6 cellular contexts compared by ENCODE assay signal in the genomic region with DNA sequence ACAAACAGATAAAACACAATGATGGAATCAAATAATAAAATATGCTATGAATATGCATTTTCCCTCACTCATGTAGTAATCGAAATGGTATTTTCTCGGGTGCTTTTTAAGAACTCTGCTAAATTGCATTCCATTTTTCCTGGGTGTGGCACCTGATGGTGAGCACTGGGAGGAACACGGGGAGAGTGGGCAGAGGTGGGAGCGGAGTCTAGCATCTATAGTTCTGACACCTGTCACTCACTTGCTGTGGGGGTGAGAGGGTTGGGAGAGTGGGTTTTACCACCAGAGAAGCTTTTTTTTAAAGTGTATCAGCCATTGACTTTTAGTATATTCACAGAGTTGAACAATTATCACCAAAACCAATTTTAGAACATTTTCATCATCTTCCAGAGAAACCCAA.
"Had no signal": no experiment of that assay in that cellular context is flagged by ENCODE, and none has a peak within 500 bp of the region (broad histone marks: within the 10 kb centered on the region; RNA-seq: fewer than 3 reads in every experiment).

No MANE protein-coding gene starts in this region.

- H3K4me1 ChIP-seq: HAP-1 had no signal

- DNase-seq: GM23248, GOT3, H7, IMR-90 had no signal

- H3K27ac ChIP-seq: GM23248 had no signal

- H3K9me3 ChIP-seq: HAP-1 had no signal

- H3K36me3 ChIP-seq: HAP-1 had no signal

- H3K4me3 ChIP-seq: GM23248, HAP-1, K562 had no signal

- H2AFZ ChIP-seq: GM23248 had no signal

- H3K9ac ChIP-seq: GM23248 had no signal
